In genomic region chr11:103257360-103257759, GRCh38 we compare ENCODE assay signal across 1 cellular context.
TF ChIP-seq lines count a peak whose summit lies in the region.

No MANE protein-coding gene starts in this region.

TF ChIP-seq in endothelial cell of umbilical vein, 7 proteins besides CTCF, POLR2A, EP300 and RAD21 (continued from another document):
- TF ChIP-seq MAX (IDR thresholded peaks at IDR 0.05; ENCODE audit: insufficient read depth, insufficient read length) (no peak), MYC (IDR thresholded peaks at IDR 0.05; ENCODE audit: low read depth, low read length) (no peak), FOS (IDR thresholded peaks at IDR 0.05; ENCODE audit: borderline replicate concordance, insufficient read depth, low read length) (no peak)
